26 cellular contexts compared by ENCODE assay signal in the genomic region with DNA sequence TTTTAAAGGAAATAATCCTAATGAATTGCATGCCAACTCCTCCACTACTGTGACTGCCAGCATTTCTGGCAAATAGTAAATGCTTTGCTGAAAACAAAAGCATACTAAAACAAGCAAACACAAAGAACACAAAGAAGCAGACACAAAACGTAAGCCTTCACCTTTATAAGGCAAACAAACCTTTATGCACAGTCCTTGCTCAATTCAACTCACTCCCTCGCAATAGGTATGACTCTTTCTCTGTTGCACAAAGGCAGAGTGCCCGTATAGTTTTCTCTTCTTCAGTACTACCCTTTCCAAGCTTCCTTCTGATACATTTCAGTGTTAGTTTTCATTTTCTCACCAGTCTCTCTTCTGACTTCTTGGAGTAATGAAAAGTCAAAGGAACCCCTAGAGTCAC.
"Had no signal": no experiment of that assay in that cellular context is flagged by ENCODE, and none has a peak within 500 bp of the region (broad histone marks: within the 10 kb centered on the region; RNA-seq: fewer than 3 reads in every experiment).

No MANE protein-coding gene starts in this region.

- H3K27me3 Mint-ChIP-seq: activated CD4-positive, alpha-beta memory T cell treated with anti-CD3 and anti-CD28 coated beads, Interleukin-2, amount 10 ng/mL, durations not matched to agents 7 days and 5 days; activated CD4-positive, alpha-beta T cell treated with anti-CD3 and anti-CD28 coated beads for 36 hours; activated naive CD8-positive, alpha-beta T cell; activated T-helper 17 cell treated with anti-CD3 and anti-CD28 coated beads, Interleukin-2, amount 50 U/mL, for 72 hours had no signal

- H3K27me3 ChIP-seq: MG63 had no signal

- H3K27ac Mint-ChIP-seq: activated CD4-positive, alpha-beta memory T cell treated with anti-CD3 and anti-CD28 coated beads, Interleukin-2, amount 10 ng/mL, durations not matched to agents 7 days and 5 days; activated CD4-positive, alpha-beta T cell treated with anti-CD3 and anti-CD28 coated beads for 36 hours; activated naive CD4-positive, alpha-beta T cell treated with anti-CD3 and anti-CD28 coated beads for 36 hours; activated naive CD8-positive, alpha-beta T cell; activated T-helper 17 cell treated with anti-CD3 and anti-CD28 coated beads, Interleukin-2, amount 50 U/mL, for 72 hours; T-cell had no signal

- H3K36me3 Mint-ChIP-seq: activated naive CD8-positive, alpha-beta T cell; T-cell had no signal

- FAIRE-seq: TTC549 had no signal

- H3K4me3 ChIP-seq: MG63, SK-N-MC had no signal

- H3K9ac ChIP-seq: KMS-11 had no signal

- DNase-seq: activated CD4-positive, alpha-beta memory T cell treated with anti-CD3 and anti-CD28 coated beads, Interleukin-2, amount 10 ng/mL, durations not matched to agents 7 days and 5 days; activated CD4-positive, alpha-beta T cell treated with anti-CD3 and anti-CD28 coated beads for 36 hours; activated CD4-positive, alpha-beta T cell treated with anti-CD3 and anti-CD28 coated beads, Interleukin-2, amount 50 U/mL, for 1 hour; activated gamma-delta T cell; activated naive CD4-positive, alpha-beta T cell treated with anti-CD3 and anti-CD28 coated beads for 36 hours; activated T-cell treated with anti-CD3 and anti-CD28 coated beads for 4 hours; activated T-cell treated with anti-CD3 and anti-CD28 coated beads, Interleukin-2, amount 50 U/mL, for 48 hours; central memory CD4-positive, alpha-beta T cell; MG63; MV-4-11; NCI-H1092 treated with DMSO at 0.1 percent for 48 hours; NCI-H1417 treated with DMSO at 0.1 percent for 48 hours; NCI-H1694; NCI-H2081; NCI-H510A treated with DMSO at 0.1 percent for 48 hours; NCI-H69; RPMI8226; T-cell; T-helper 2 cell; T1000 had no signal

- H3K27ac ChIP-seq: KMS-11, SK-N-MC, VCaP had no signal

- H3K36me3 ChIP-seq: MG63 had no signal

- H3K4me3 Mint-ChIP-seq: activated CD4-positive, alpha-beta memory T cell treated with anti-CD3 and anti-CD28 coated beads, Interleukin-2, amount 10 ng/mL, durations not matched to agents 7 days and 5 days; activated CD4-positive, alpha-beta T cell treated with anti-CD3 and anti-CD28 coated beads for 36 hours; activated naive CD4-positive, alpha-beta T cell treated with anti-CD3 and anti-CD28 coated beads for 36 hours; activated naive CD8-positive, alpha-beta T cell; activated T-helper 17 cell treated with anti-CD3 and anti-CD28 coated beads, Interleukin-2, amount 50 U/mL, for 72 hours; T-cell had no signal

- H3K4me2 ChIP-seq: KMS-11 had no signal

- ATAC-seq: activated CD4-positive, alpha-beta T cell treated with anti-CD3 and anti-CD28 coated beads for 36 hours; activated T-helper 17 cell treated with anti-CD3 and anti-CD28 coated beads, Interleukin-2, amount 50 U/mL, for 72 hours; T-cell had no signal

- H3K9me3 ChIP-seq: MG63 had no signal

- H3K4me1 Mint-ChIP-seq: activated CD4-positive, alpha-beta memory T cell treated with anti-CD3 and anti-CD28 coated beads, Interleukin-2, amount 10 ng/mL, durations not matched to agents 7 days and 5 days; activated CD4-positive, alpha-beta T cell treated with anti-CD3 and anti-CD28 coated beads for 36 hours; activated T-helper 17 cell treated with anti-CD3 and anti-CD28 coated beads, Interleukin-2, amount 50 U/mL, for 72 hours; T-cell had no signal
